ENCODE assay signal across 1 cellular context in genomic region chr17:81095608-81095888, GRCh38.
TF ChIP-seq lines count a peak whose summit lies in the region.

No MANE protein-coding gene starts in this region.

TF ChIP-seq in WTC11, 78 proteins besides CTCF, POLR2A, EP300 and RAD21 (continued from another document):
- no peak for TF ChIP-seq ATF6 (CRISPR knock-in tag; IDR thresholded peaks at IDR 0.05)
- TF ChIP-seq ZNF281 (CRISPR knock-in tag; IDR thresholded peaks at IDR 0.05) = no peak
TF ChIP-seq in WTC11: peak in this region for 0.
